ENCODE assay signal across 1 cellular context in the genomic region with DNA sequence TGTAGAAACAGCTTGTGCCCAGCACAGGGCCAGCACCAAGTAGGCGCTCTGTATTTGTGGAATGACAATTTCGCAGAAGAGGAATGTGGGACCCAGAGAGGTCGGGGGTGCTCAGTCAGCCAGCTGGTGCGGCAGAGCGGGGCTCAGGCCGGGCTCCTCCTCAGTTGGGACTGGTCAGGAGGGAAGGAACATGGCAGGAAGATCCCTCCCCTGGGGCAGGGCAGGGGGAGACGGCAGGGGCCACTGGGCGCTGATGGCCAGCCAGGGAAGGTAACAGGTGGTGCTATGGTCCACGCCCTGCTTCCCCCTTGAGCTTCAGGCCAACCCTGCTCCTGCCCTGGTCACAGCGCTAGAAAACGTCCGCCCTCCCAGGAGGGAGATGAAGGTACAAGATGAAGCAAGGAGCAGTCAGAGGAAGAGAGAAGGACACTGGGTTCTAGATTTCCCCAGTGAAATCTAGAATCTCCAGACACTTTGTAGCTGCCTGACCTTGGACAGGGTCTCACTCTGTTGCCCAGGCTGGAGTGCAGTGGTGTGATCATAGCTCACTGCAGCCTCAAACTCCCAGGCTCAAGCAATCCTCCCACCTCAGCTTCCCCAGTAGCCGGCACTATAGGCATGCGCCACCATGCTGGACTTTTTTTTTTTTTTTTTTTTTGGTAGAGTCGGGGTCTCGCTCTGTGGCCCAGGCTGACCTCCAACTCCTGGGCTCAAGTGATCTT.
TF ChIP-seq lines count a peak whose summit lies in the region.

No MANE protein-coding gene starts in this region.

TF ChIP-seq in K562, 482 proteins besides CTCF, POLR2A, EP300 and RAD21:
- no peak for TF ChIP-seq NR0B1 (IDR thresholded peaks at IDR 0.05; ENCODE audit: partially characterized antibody)
- TF ChIP-seq, protein P1, sequence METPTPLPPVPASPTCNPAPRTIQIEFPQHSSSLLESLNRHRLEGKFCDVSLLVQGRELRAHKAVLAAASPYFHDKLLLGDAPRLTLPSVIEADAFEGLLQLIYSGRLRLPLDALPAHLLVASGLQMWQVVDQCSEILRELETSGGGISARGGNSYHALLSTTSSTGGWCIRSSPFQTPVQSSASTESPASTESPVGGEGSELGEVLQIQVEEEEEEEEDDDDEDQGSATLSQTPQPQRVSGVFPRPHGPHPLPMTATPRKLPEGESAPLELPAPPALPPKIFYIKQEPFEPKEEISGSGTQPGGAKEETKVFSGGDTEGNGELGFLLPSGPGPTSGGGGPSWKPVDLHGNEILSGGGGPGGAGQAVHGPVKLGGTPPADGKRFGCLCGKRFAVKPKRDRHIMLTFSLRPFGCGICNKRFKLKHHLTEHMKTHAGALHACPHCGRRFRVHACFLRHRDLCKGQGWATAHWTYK (CRISPR knock-in tag; IDR thresholded peaks at IDR 0.05): no peak
- TF ChIP-seq ZNF121 (CRISPR knock-in tag; conservative IDR thresholded peaks at IDR 0.05): peak; percentile 90
- TF ChIP-seq MTF1 (CRISPR knock-in tag; IDR thresholded peaks at IDR 0.05; ENCODE audit: borderline replicate concordance): no peak
- 0 out of 2 replicates have a peak, but pooled peaks have one; percentile 20 for TF ChIP-seq BCOR (IDR thresholded peaks at IDR 0.05)
- TF ChIP-seq BRF1 (IDR thresholded peaks at IDR 0.05; ENCODE audit: borderline replicate concordance, extremely low read depth, insufficient read length): no peak
- TF ChIP-seq, protein P2, sequence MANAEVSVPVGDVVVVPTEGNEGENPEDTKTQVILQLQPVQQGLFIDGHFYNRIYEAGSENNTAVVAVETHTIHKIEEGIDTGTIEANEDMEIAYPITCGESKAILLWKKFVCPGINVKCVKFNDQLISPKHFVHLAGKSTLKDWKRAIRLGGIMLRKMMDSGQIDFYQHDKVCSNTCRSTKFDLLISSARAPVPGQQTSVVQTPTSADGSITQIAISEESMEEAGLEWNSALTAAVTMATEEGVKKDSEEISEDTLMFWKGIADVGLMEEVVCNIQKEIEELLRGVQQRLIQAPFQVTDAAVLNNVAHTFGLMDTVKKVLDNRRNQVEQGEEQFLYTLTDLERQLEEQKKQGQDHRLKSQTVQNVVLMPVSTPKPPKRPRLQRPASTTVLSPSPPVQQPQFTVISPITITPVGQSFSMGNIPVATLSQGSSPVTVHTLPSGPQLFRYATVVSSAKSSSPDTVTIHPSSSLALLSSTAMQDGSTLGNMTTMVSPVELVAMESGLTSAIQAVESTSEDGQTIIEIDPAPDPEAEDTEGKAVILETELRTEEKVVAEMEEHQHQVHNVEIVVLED (CRISPR knock-in tag; IDR thresholded peaks at IDR 0.05): no peak
- no peak for TF ChIP-seq ZKSCAN1 (IDR thresholded peaks at IDR 0.05; ENCODE audit: low read depth, low read length)
- no peak for TF ChIP-seq THRB (CRISPR knock-in tag; conservative IDR thresholded peaks at IDR 0.05)
- no peak for TF ChIP-seq NFIC (IDR thresholded peaks at IDR 0.05)
- TF ChIP-seq ERF (CRISPR knock-in tag; IDR thresholded peaks at IDR 0.05): no peak
- TF ChIP-seq ZNF668 (CRISPR knock-in tag; IDR thresholded peaks at IDR 0.05): no peak
- TF ChIP-seq ID3 (CRISPR knock-in tag; IDR thresholded peaks at IDR 0.05): no peak
- TF ChIP-seq ID3 (tag; IDR thresholded peaks at IDR 0.05): no peak
- no peak for TF ChIP-seq EZH2 (IDR thresholded peaks at IDR 0.05; ENCODE audit: borderline replicate concordance, low read depth, low read length)
- TF ChIP-seq ESRRB (CRISPR knock-in tag; IDR thresholded peaks at IDR 0.05; ENCODE audit: borderline replicate concordance): no peak
